In the genomic region with DNA sequence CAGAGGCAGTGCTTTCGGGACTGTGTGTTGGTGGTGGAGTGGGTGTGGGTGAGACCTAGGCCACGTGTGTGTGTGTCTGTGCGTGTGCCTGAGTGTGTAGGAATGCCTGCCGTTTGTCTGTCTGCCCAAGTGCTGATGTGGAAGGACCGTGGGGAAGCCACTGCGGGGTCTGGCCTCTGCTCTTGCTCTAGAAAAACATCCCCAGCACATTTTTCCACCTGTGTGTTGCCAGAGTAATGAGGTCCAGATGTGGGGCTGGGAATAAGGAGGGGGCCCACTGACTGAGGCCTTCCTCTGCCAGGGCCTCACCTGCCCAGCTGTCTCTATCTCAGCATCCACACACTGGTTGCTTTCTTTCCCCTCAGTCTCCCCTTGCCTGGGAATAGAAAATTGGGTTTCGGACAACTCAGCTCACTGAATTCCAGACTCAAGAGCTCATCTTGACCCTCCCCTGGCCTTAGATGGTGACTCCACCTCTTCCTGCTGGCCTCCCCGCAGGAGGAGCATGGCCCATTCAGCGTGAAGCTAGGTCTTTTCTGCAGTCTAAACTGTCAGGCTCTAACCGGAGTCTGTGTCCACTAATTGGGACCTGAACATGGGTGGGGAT, we compare ENCODE assay signal across 9 cellular contexts. TPM values are rescaled to one million over a fixed set of nuclear protein-coding genes. Genes with fewer than 3 reads are reported as not detected.
DNase-seq lines count a peak whose midpoint lies in the region; ATAC-seq, FAIRE-seq and TF ChIP-seq lines count a peak whose summit lies in the region.
"Had no signal": no experiment of that assay in that cellular context is flagged by ENCODE, and none has a peak within 500 bp of the region (broad histone marks: within the 10 kb centered on the region; RNA-seq: fewer than 3 reads in every experiment).

No MANE protein-coding gene starts in this region.

- peak overlapping the region; percentile 87 for H4K91ac ChIP-seq in H1 (replicated peaks; ENCODE audit: insufficient read length, low read length)

- H3K27me3 Mint-ChIP-seq in activated CD8-positive, alpha-beta T cell treated with anti-CD3 and anti-CD28 coated beads, Interleukin-2, amount 10 ng/mL, durations not matched to agents 7 days and 5 days (ENCODE audit: low read depth), result no peaks in the 10 kb centered on the region

- H3K4me2 ChIP-seq in H1 (ENCODE audit: insufficient read depth in 1 of 2, low read depth in 2 of 2, low read length in 2 of 2), result no peak overlapping the region

- no peaks in the 10 kb centered on the region for H3K36me3 Mint-ChIP-seq in activated CD8-positive, alpha-beta T cell treated with anti-CD3 and anti-CD28 coated beads, Interleukin-2, amount 10 ng/mL, durations not matched to agents 7 days and 5 days (ENCODE audit: low read depth)

- 83% methylated on average over 10 of the region's 10 CpGs; no CpG with 5 or more reads in 1 of the 2 experiments for WGBS in H1 (ENCODE audit: extremely low coverage in 1 of 2, insufficient coverage in 1 of 2, insufficient read length in 1 of 2, insufficient replicate concordance in 2 of 2, low coverage in 1 of 2, low lambda C conversion rate in 2 of 2, missing lambda C conversion rate in 1 of 2), 2 experiments
- WGBS in transverse colon (ENCODE audit: low coverage in 1 of 2), 2 donors, result 65% methylated on average over 10 of the region's 10 CpGs; no CpG with 5 or more reads in 1 of the 2 donors

- H3K36me3 ChIP-seq in HUES48 (ENCODE audit: control insufficient read depth, insufficient read depth, low read length) (no peaks in the 10 kb centered on the region), H1 (ENCODE audit: control insufficient read depth in 2 of 4, insufficient read depth in 4 of 4, low read length in 3 of 4) (no peaks in the 10 kb centered on the region), lower lobe of right lung (no peaks in the 10 kb centered on the region), transverse colon (no peaks in the 10 kb centered on the region), BE2C (no peaks in the 10 kb centered on the region)

- TF ChIP-seq POLR2A in H1 (IDR thresholded peaks at IDR 0.05; ENCODE audit: control extremely low read depth in 1 of 2, low read depth in 2 of 2, low read length in 2 of 2), result no peak
- TF ChIP-seq POLR2A in transverse colon (IDR thresholded peaks at IDR 0.05), result no peak

- no peaks in the 10 kb centered on the region for H4K20me1 ChIP-seq in H1 (replicated peaks in 1 of 2; ENCODE audit: control insufficient read depth in 1 of 2, insufficient read depth in 2 of 2, low read length in 2 of 2)

- H3K4me3 ChIP-seq in HUES48 (ENCODE audit: low read depth, low read length) (no peak overlapping the region), H1 (ENCODE audit: extremely low read depth in 1 of 4, insufficient read depth in 2 of 4, low read depth in 3 of 4, low read length in 4 of 4) (no peak overlapping the region), lower lobe of right lung (no peak overlapping the region), transverse colon (no peak overlapping the region), BE2C (ENCODE audit: low read depth, low read length) (no peak overlapping the region)

- H2BK15ac ChIP-seq in H1 (ENCODE audit: low read length), result 0 out of 2 replicates have a peak overlapping the region, but pooled peaks have one; percentile 65

- CTCF ChIA-PET in H1 (lab: Charles Lee; ENCODE audit: partially characterized antibody), result interaction anchor here (0.8 to 17.0 kb wide), 18 partner anchors 8 to 160 kb away, joined by 3 to 299 read pairs (median 6); a partner anchor contains a TSS
- CTCF ChIA-PET in activated CD8-positive, alpha-beta T cell treated with anti-CD3 and anti-CD28 coated beads, Interleukin-2, amount 10 ng/mL, durations not matched to agents 7 days and 5 days (lab: Charles Lee), result interaction anchor here (0.9 to 1.7 kb wide), 2 partner anchors 11 to 56 kb away, joined by 3 to 7 read pairs; no protein-coding TSS in a partner anchor

- intact Hi-C loops in lower lobe of right lung (cut with DNase I) (no loop called here), transverse colon (cut with DNase I; ENCODE audit: low total_unique reads) (no loop called here)

- no peaks in the 10 kb centered on the region for H3K9me3 Mint-ChIP-seq in activated CD8-positive, alpha-beta T cell treated with anti-CD3 and anti-CD28 coated beads, Interleukin-2, amount 10 ng/mL, durations not matched to agents 7 days and 5 days (ENCODE audit: insufficient read depth)

- H3K4me1 ChIP-seq in HUES48 (ENCODE audit: control insufficient read depth, insufficient read depth, low read length) (peaks cover 10% of the 10 kb centered on the region), H1 (replicated peaks in 1 of 4; ENCODE audit: control insufficient read depth in 3 of 4, insufficient read depth in 4 of 4, low read length in 3 of 4) (peaks cover under 1 to 17% (median 11%) of the 10 kb centered on the region in 4 experiments), lower lobe of right lung (peaks cover 26% of the 10 kb centered on the region), transverse colon (peaks cover 21 to 32% (median 27%) of the 10 kb centered on the region in 4 donors), BE2C (peaks cover 3% of the 10 kb centered on the region)

- no peak for TF ChIP-seq RAD21 in H1 (IDR thresholded peaks at IDR 0.05 in 1 of 2, conservative IDR thresholded peaks at IDR 0.05 in 1 of 2; ENCODE audit: low read depth in 2 of 2, low read length in 2 of 2)

- H3K4me1 Mint-ChIP-seq in activated CD8-positive, alpha-beta T cell treated with anti-CD3 and anti-CD28 coated beads, Interleukin-2, amount 10 ng/mL, durations not matched to agents 7 days and 5 days (ENCODE audit: low read depth), result peaks cover 22% of the 10 kb centered on the region

- H2BK12ac ChIP-seq in H1 (ENCODE audit: low read depth, low read length), result peak overlapping the region; percentile 94; the same call in 1 of the 2 replicates

- H3K27me3 ChIP-seq in HUES48 (ENCODE audit: control insufficient read depth, insufficient read depth, low read length) (no peaks in the 10 kb centered on the region), H1 (replicated peaks in 1 of 4; ENCODE audit: control insufficient read depth in 3 of 4, extremely low read depth in 1 of 4, insufficient read depth in 3 of 4, low read length in 3 of 4) (no peaks in the 10 kb centered on the region), lower lobe of right lung (ENCODE audit: low read depth) (no peaks in the 10 kb centered on the region), transverse colon (no peaks in the 10 kb centered on the region), BE2C (no peaks in the 10 kb centered on the region)

- no peak overlapping the region for H2BK120ac ChIP-seq in H1 (replicated peaks; ENCODE audit: low read depth, low read length)

- H4K8ac ChIP-seq in H1 (ENCODE audit: extremely low read depth, insufficient read depth, low read length), result no peak overlapping the region

- H3K56ac ChIP-seq in H1 (replicated peaks; ENCODE audit: insufficient read length, low read depth, low read length), result no peak overlapping the region

- H3K27ac ChIP-seq in HUES48 (ENCODE audit: low read depth, low read length), result peak overlapping the region; percentile 52
- 0 out of 2 replicates have a peak overlapping the region, but pooled peaks have one; percentile 3 for H3K27ac ChIP-seq in H1 (ENCODE audit: low read depth, low read length)
- peak overlapping the region; percentile 54 for H3K27ac ChIP-seq in lower lobe of right lung
- peak overlapping the region; percentile 40 to 72 (median 62) for H3K27ac ChIP-seq in transverse colon

- H3K14ac ChIP-seq in H1 (ENCODE audit: insufficient read length), result no peak overlapping the region

- H3K9ac ChIP-seq in HUES48 (ENCODE audit: low read depth, low read length), result no peak overlapping the region
- H3K9ac ChIP-seq in H1 (replicated peaks in 1 of 4; ENCODE audit: extremely low read depth in 1 of 4, low read depth in 3 of 4, low read length in 3 of 4), result no peak overlapping the region

- H3K23me2 ChIP-seq in H1 (ENCODE audit: low read depth, low read length), result no peaks in the 10 kb centered on the region

- no peaks in the 10 kb centered on the region for H3K79me2 ChIP-seq in H1 (ENCODE audit: control insufficient read depth in 1 of 2, insufficient read depth in 2 of 2, low read length in 2 of 2)

- H3K27ac Mint-ChIP-seq in activated CD8-positive, alpha-beta T cell treated with anti-CD3 and anti-CD28 coated beads, Interleukin-2, amount 10 ng/mL, durations not matched to agents 7 days and 5 days, result no peak overlapping the region

- TF ChIP-seq CTCF in H1 (IDR thresholded peaks at IDR 0.05; ENCODE audit: control extremely low read depth in 1 of 3, insufficient read depth in 1 of 3, low read depth in 1 of 3, low read length in 3 of 3) (no peak), lower lobe of right lung (IDR thresholded peaks at IDR 0.05) (no peak), transverse colon (IDR thresholded peaks at IDR 0.05) (no peak), BE2C (IDR thresholded peaks at IDR 0.05; ENCODE audit: low read depth, low read length) (no peak)

- no peak overlapping the region for H3K4me3 Mint-ChIP-seq in activated CD8-positive, alpha-beta T cell treated with anti-CD3 and anti-CD28 coated beads, Interleukin-2, amount 10 ng/mL, durations not matched to agents 7 days and 5 days

- H2BK5ac ChIP-seq in H1 (ENCODE audit: low read depth, low read length), result peak overlapping the region; percentile 76; the same call in 1 of the 2 replicates

- no peak overlapping the region for H3K4ac ChIP-seq in H1 (replicated peaks; ENCODE audit: insufficient read length, low read depth, low read length)

- POLR2A ChIA-PET in H1 (lab: Charles Lee; ENCODE audit: partially characterized antibody), result interaction anchor here (1.2 kb wide), 1 partner anchor 9 kb away, joined by 3 read pairs; no protein-coding TSS in a partner anchor
- POLR2A ChIA-PET in activated CD8-positive, alpha-beta T cell treated with anti-CD3 and anti-CD28 coated beads, Interleukin-2, amount 10 ng/mL, durations not matched to agents 7 days and 5 days (lab: Charles Lee), result interaction anchor here (0.5 kb wide), 1 partner anchor 754 kb away, joined by 3 read pairs; no protein-coding TSS in a partner anchor

- peak overlapping the region; percentile 36 for H2AFZ ChIP-seq in H1 (ENCODE audit: low read length)

- H3K79me1 ChIP-seq in H1 (ENCODE audit: low read depth, low read length), result no peaks in the 10 kb centered on the region

- in situ Hi-C loops in transverse colon (cut with MboI; ENCODE audit: low pct_ligation_motif_present in 1 of 4, low pct_unique_long_range_greater_than_20kb in 1 of 4, low sequenced_read_pairs in 3 of 4), result no loop called here
- in situ Hi-C loops in KBM-7 (cut with MboI; ENCODE audit: low pct_unique_long_range_greater_than_20kb, low sequenced_read_pairs), result no loop called here

- H4K5ac ChIP-seq in H1 (ENCODE audit: insufficient read length, low read depth, low read length), result no peak overlapping the region

- FAIRE-seq in H1 (lab: Jason Lieb, UNC), result no peak

- ATAC-seq in lower lobe of right lung, result no peak
- no peak for ATAC-seq in activated CD8-positive, alpha-beta T cell treated with anti-CD3 and anti-CD28 coated beads, Interleukin-2, amount 10 ng/mL, durations not matched to agents 7 days and 5 days

- H2BK20ac ChIP-seq in H1 (ENCODE audit: low read length), result no peak overlapping the region

- no peak overlapping the region for H2AK5ac ChIP-seq in H1 (ENCODE audit: low read depth, low read length)

- H3K9me3 ChIP-seq in HUES48 (ENCODE audit: control insufficient read depth, insufficient read depth, low read length) (no peaks in the 10 kb centered on the region), H1 (ENCODE audit: insufficient read depth in 2 of 2, low read depth in 1 of 2, low read length in 1 of 2) (no peaks in the 10 kb centered on the region), lower lobe of right lung (no peaks in the 10 kb centered on the region), transverse colon (no peaks in the 10 kb centered on the region), BE2C (no peaks in the 10 kb centered on the region)

- DNase-seq in H1 (ENCODE audit: low read depth in 1 of 2, low spot score in 2 of 2) (no peak), lower lobe of right lung (no peak), transverse colon (no peak), KBM-7 (no peak), BE2C (no peak), NCI-H1048 (lab: John Stamatoyannopoulos, UW) (no peak)
- no peak for DNase-seq in activated CD8-positive, alpha-beta T cell treated with anti-CD3 and anti-CD28 coated beads, Interleukin-2, amount 10 ng/mL, durations not matched to agents 7 days and 5 days
- DNase-seq: NK-92 treated with Interleukin-12 subunit alpha and Interleukin-12 subunit beta, amount 100 ng/mL, for 24 hours had no signal

- no peak overlapping the region; the same call in 1 of the 2 replicates for H3K18ac ChIP-seq in H1 (ENCODE audit: extremely low read depth, low read length)

- TF ChIP-seq EP300 in H1 (IDR thresholded peaks at IDR 0.05; ENCODE audit: borderline replicate concordance in 1 of 2, low read depth in 2 of 2, low read length in 2 of 2) (no peak), transverse colon (IDR thresholded peaks at IDR 0.05; ENCODE audit: low read depth) (no peak)

- H3K23ac ChIP-seq in H1 (ENCODE audit: insufficient read length), result no peak overlapping the region

RNA-seq across cellular contexts. Expression of a gene that starts 7.6 kb away (rescaled TPM):
- not detected in 2 replicates for total RNA-seq in H1 (2021; fragmentation: NEBNext Ultra II Directional; extraction: Animal tissue kit (Norgen Biotek cat#: 25700))
- polyA plus RNA-seq in H1 (2011; rRNA removed), result 0.12 and 0.36 TPM in 2 replicates
- polyA plus RNA-seq in H1 (2011; cell fraction: cytosol; rRNA removed), result 0.18 TPM
- 0.27 TPM for polyA plus RNA-seq in H1 (2011; cell fraction: nucleus; rRNA removed)
- polyA plus RNA-seq in H1 (2012, experiment 1 of 2), result 0.31 to 0.65 TPM in 2 of 4 replicates, not detected in the others
- 0.43 TPM for polyA plus RNA-seq in H1 (2012, experiment 2 of 2)
- 0.36 TPM for polyA plus RNA-seq in H1 (2013, experiment 1 of 2)
- 0.33 TPM for polyA plus RNA-seq in H1 (2013, experiment 2 of 2)
- not detected in 2 replicates for polyA minus RNA-seq in H1 (2011; rRNA and poly(A)+ RNA removed)
- not detected for polyA minus RNA-seq in H1 (2011; cell fraction: cytosol; rRNA and poly(A)+ RNA removed)
- not detected for polyA minus RNA-seq in H1 (2011; cell fraction: nucleus; rRNA and poly(A)+ RNA removed)
- total RNA-seq in lower lobe of right lung (9.1 TPM), transverse colon (10 to 100 TPM in 1 of 4 donors, 1 to 10 TPM in 3; 3.7 to 65.3 (median 7.6) TPM)
- not detected for total RNA-seq in activated CD8-positive, alpha-beta T cell treated with anti-CD3 and anti-CD28 coated beads, Interleukin-2, amount 10 ng/mL, durations not matched to agents 7 days and 5 days
- polyA plus RNA-seq in BE2C (2012; ENCODE audit: insufficient read depth, insufficient read length, low read depth), result 0.65 TPM

RNA-seq across cellular contexts. Expression of a gene that starts 23.0 kb away (rescaled TPM):
- total RNA-seq in H1 (2021; fragmentation: NEBNext Ultra II Directional; extraction: Animal tissue kit (Norgen Biotek cat#: 25700)), result 13.1 and 14.1 TPM in 2 replicates
- polyA plus RNA-seq in H1 (2011; rRNA removed), result 5.2 and 6.1 TPM in 2 replicates
- 6.2 TPM for polyA plus RNA-seq in H1 (2011; cell fraction: cytosol; rRNA removed)
- polyA plus RNA-seq in H1 (2011; cell fraction: nucleus; rRNA removed), result 11.6 TPM
- 13.3 to 16.7 TPM (median 15.0 TPM) in 4 replicates for polyA plus RNA-seq in H1 (2012, experiment 1 of 2)
- 9.9 TPM for polyA plus RNA-seq in H1 (2012, experiment 2 of 2)
- 6.4 TPM for polyA plus RNA-seq in H1 (2013, experiment 1 of 2)
- 6.6 TPM for polyA plus RNA-seq in H1 (2013, experiment 2 of 2)
- polyA minus RNA-seq in H1 (2011; rRNA and poly(A)+ RNA removed), result 3.9 and 6.5 TPM in 2 replicates
- 7.4 TPM for polyA minus RNA-seq in H1 (2011; cell fraction: cytosol; rRNA and poly(A)+ RNA removed)
- polyA minus RNA-seq in H1 (2011; cell fraction: nucleus; rRNA and poly(A)+ RNA removed), result 6.0 TPM
- total RNA-seq in lower lobe of right lung (92.6 TPM), transverse colon (10 to 100 TPM; 19.0 to 29.9 (median 27.7) TPM)
- 100 to 1,000 TPM; 113 to 115 TPM for total RNA-seq in activated CD8-positive, alpha-beta T cell treated with anti-CD3 and anti-CD28 coated beads, Interleukin-2, amount 10 ng/mL, durations not matched to agents 7 days and 5 days
- 190 TPM for polyA plus RNA-seq in BE2C (2012; ENCODE audit: insufficient read depth, insufficient read length, low read depth)

RNA-seq across cellular contexts. Expression of a gene that starts 28.0 kb away (rescaled TPM):
- total RNA-seq in H1 (2021; fragmentation: NEBNext Ultra II Directional; extraction: Animal tissue kit (Norgen Biotek cat#: 25700)), result 80.4 and 88.1 TPM in 2 replicates
- polyA plus RNA-seq in H1 (2011; rRNA removed), result 14.1 and 27.3 TPM in 2 replicates
- 9.3 TPM for polyA plus RNA-seq in H1 (2011; cell fraction: cytosol; rRNA removed)
- polyA plus RNA-seq in H1 (2011; cell fraction: nucleus; rRNA removed), result 112 TPM
- polyA plus RNA-seq in H1 (2012, experiment 1 of 2), result 59.0 to 109 TPM (median 93.2 TPM) in 4 replicates
- polyA plus RNA-seq in H1 (2012, experiment 2 of 2), result 56.3 TPM
- 109 TPM for polyA plus RNA-seq in H1 (2013, experiment 1 of 2)
- polyA plus RNA-seq in H1 (2013, experiment 2 of 2), result 85.3 TPM
- 50.2 and 51.4 TPM in 2 replicates for polyA minus RNA-seq in H1 (2011; rRNA and poly(A)+ RNA removed)
- 33.6 TPM for polyA minus RNA-seq in H1 (2011; cell fraction: cytosol; rRNA and poly(A)+ RNA removed)
- polyA minus RNA-seq in H1 (2011; cell fraction: nucleus; rRNA and poly(A)+ RNA removed), result 122 TPM
- 142 TPM for total RNA-seq in lower lobe of right lung
- total RNA-seq in transverse colon, result 100 to 1,000 TPM in 2 of 4 donors, 10 to 100 TPM in 2; 13.0 to 210 (median 79.8) TPM
- under 1 TPM; 0.18 to 0.26 TPM for total RNA-seq in activated CD8-positive, alpha-beta T cell treated with anti-CD3 and anti-CD28 coated beads, Interleukin-2, amount 10 ng/mL, durations not matched to agents 7 days and 5 days
- polyA plus RNA-seq in BE2C (2012; ENCODE audit: insufficient read depth, insufficient read length, low read depth), result 0.80 TPM

RNA-seq across cellular contexts. Expression of a gene that starts 43.5 kb away (rescaled TPM):
- 5.8 and 5.9 TPM in 2 replicates for total RNA-seq in H1 (2021; fragmentation: NEBNext Ultra II Directional; extraction: Animal tissue kit (Norgen Biotek cat#: 25700))
- polyA plus RNA-seq in H1 (2011; rRNA removed), result 5.2 and 5.7 TPM in 2 replicates
- 3.9 TPM for polyA plus RNA-seq in H1 (2011; cell fraction: cytosol; rRNA removed)
- polyA plus RNA-seq in H1 (2011; cell fraction: nucleus; rRNA removed), result 12.4 TPM
- polyA plus RNA-seq in H1 (2012, experiment 1 of 2), result 6.3 to 11.5 TPM (median 8.1 TPM) in 4 replicates
- 3.9 TPM for polyA plus RNA-seq in H1 (2012, experiment 2 of 2)
- polyA plus RNA-seq in H1 (2013, experiment 1 of 2), result 3.4 TPM
- polyA plus RNA-seq in H1 (2013, experiment 2 of 2), result 3.4 TPM
- polyA minus RNA-seq in H1 (2011; rRNA and poly(A)+ RNA removed), result 2.6 and 3.1 TPM in 2 replicates
- polyA minus RNA-seq in H1 (2011; cell fraction: cytosol; rRNA and poly(A)+ RNA removed), result 2.9 TPM
- polyA minus RNA-seq in H1 (2011; cell fraction: nucleus; rRNA and poly(A)+ RNA removed), result 4.2 TPM
- total RNA-seq in lower lobe of right lung, result 9.2 TPM
- total RNA-seq in transverse colon, result 1 to 10 TPM in 1 of 4 donors, under 1 TPM in 2, not detected in 1; 0.14 to 1.8 (median 0.32) TPM
- under 1 TPM; 0.50 to 0.55 TPM for total RNA-seq in activated CD8-positive, alpha-beta T cell treated with anti-CD3 and anti-CD28 coated beads, Interleukin-2, amount 10 ng/mL, durations not matched to agents 7 days and 5 days
- polyA plus RNA-seq in BE2C (2012; ENCODE audit: insufficient read depth, insufficient read length, low read depth), result 4.1 TPM

Comparison
In these comparisons a context has a peak if more than half of its experiments do, and no peak if none do; other contexts are left out.
1. H3K27ac ChIP-seq: peak in every context shown above with its lines; median percentile 62 in transverse colon; 54 in lower lobe of right lung; 52 in HUES48; 3 in H1.
2. RNA of a gene that starts 28.0 kb away (total RNA-seq): 142 TPM in lower lobe of right lung (single experiment), 13.0 to 210 TPM in transverse colon and 80.4 to 88.1 TPM in H1; 0.18 to 0.26 TPM in activated CD8-positive, alpha-beta T cell treated with anti-CD3 and anti-CD28 coated beads, Interleukin-2, amount 10 ng/mL, durations not matched to agents 7 days and 5 days; every median in the first group is over 10 times any median in the second.